10 cellular contexts compared by ENCODE assay signal in the genomic region with DNA sequence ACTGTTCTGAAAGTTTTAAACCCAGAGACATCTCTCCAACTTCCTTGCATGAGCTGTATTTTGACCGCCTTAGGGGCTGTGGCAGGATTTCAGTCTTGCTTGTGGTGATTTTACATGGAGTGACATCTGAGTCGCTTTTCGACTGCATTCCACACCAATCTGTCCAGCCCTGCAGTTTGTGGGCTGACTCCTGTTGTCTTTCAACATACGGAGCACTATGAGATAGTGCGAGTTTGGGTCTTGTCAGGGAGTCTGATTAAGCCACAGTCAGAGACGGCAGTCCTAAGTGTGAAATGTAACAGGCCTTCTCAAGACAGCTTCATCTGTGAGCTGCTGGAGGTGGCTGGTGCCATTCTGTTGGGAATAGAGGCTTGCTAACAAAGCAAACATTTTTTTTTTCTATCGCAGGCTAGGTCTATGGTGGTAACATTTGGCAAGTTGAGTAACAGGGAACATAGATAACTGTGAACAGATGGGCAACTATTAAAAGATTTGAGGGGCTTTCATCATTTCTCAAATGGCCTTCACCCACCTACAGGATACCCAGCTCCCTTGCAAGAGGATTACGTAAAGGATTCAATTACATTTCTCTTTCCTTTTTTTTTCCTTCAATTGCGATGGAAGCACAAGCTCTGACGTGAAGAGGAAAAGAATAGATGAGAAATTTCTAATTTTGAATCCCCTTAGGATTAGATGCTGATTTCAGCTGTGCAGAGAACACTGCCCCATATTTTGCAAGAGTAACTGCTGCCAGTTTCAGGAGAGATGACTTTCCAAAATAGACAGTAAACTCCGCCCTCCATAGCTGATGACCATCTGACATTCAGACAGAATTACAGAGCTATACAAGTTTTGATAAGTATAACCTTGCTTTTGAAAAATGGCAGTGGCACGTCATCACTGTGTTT. TPM values are rescaled to one million over a fixed set of nuclear protein-coding genes. Genes with fewer than 3 reads are reported as not detected.
A peak's percentile ranks its signal among the peaks of the same experiment; 100 is the strongest.
DNase-seq lines count a peak whose midpoint lies in the region; ATAC-seq lines count a peak whose summit lies in the region.
"Had no signal": no experiment of that assay in that cellular context is flagged by ENCODE, and none has a peak within 500 bp of the region (broad histone marks: within the 10 kb centered on the region; RNA-seq: fewer than 3 reads in every experiment).

No MANE protein-coding gene starts in this region.

- no peaks in the 10 kb centered on the region for H3K27me3 ChIP-seq in right cardiac atrium (ENCODE audit: control insufficient read depth, insufficient read depth)

- peak; percentile 64 for DNase-seq in HT1080 (ENCODE audit: low read depth)
- DNase-seq in amniotic stem cell (lab: John Stamatoyannopoulos, UW), result peak; percentile 53
- DNase-seq in right cardiac atrium, result peak in 1 of 3 donors; percentile 35
- DNase-seq in superior temporal gyrus (ENCODE audit: extremely low spot score), result peak; percentile 70
- DNase-seq in SIG-M5 treated with dmso at 0.1 percent for 504 hours (lab: John Stamatoyannopoulos, UW; ENCODE audit: unreplicated experiment), result no peak
- DNase-seq in activated CD4-positive, alpha-beta T cell treated with anti-CD3 and anti-CD28 coated beads, Interleukin-2, amount 50 U/mL, for 4 hours, result no peak
- DNase-seq: cortex of kidney, nucleus accumbens had no signal

- intact Hi-C loops in right cardiac atrium (cut with DNase I), result no loop called here

- no peaks in the 10 kb centered on the region for H3K9me3 ChIP-seq in right cardiac atrium (ENCODE audit: control insufficient read depth, low read length)

- 27% methylated on average over 12 of the region's 12 CpGs for WGBS in right cardiac atrium

- no peak overlapping the region for H3K4me3 ChIP-seq in right cardiac atrium (ENCODE audit: low read length)

- ATAC-seq in right cardiac atrium, result peak; percentile 71 to 82
- no peak for ATAC-seq in HG03175 (IDR thresholded peaks at IDR 0.05; ENCODE audit: unreplicated experiment)
- ATAC-seq in HG03025 (IDR thresholded peaks at IDR 0.05; ENCODE audit: low FRiP score, unreplicated experiment), result no peak

- H3K4me1 ChIP-seq in right cardiac atrium (ENCODE audit: control insufficient read depth, insufficient read depth, low read length), result peaks cover 2% of the 10 kb centered on the region

- H3K27ac ChIP-seq in right cardiac atrium (ENCODE audit: low read length), result peak overlapping the region; percentile 93

RNA-seq across cellular contexts. Expression of gene CAP2, which starts 25.1 kb away (rescaled TPM):
- total RNA-seq in HT1080 (2014; rRNA removed; shearing (Covaris generic)), result 8.2 and 8.4 TPM in 2 replicates
- 14.3 and 18.6 TPM in 2 replicates for polyA plus RNA-seq in HT1080 (2015; cell fraction: cytosol; rRNA removed)
- 17.6 and 18.1 TPM in 2 replicates for polyA plus RNA-seq in HT1080 (2015; cell fraction: nucleus; rRNA removed)
- total RNA-seq in right cardiac atrium, result 100 to 1,000 TPM in 3 of 4 donors, 10 to 100 TPM in 1; 90.7 to 127 (median 111) TPM
- polyA plus RNA-seq in right cardiac atrium, result 66.1 TPM

Comparison
In these comparisons a context has a peak if more than half of its experiments do, and no peak if none do; other contexts are left out.
1. DNase-seq: peak in HT1080 (single experiment), amniotic stem cell (single experiment) and superior temporal gyrus (single experiment); none in SIG-M5 treated with dmso at 0.1 percent for 504 hours (single experiment) and activated CD4-positive, alpha-beta T cell treated with anti-CD3 and anti-CD28 coated beads, Interleukin-2, amount 50 U/mL, for 4 hours (0 of 2).
2. ATAC-seq: peak in right cardiac atrium (2 of 2); none in HG03175 (single experiment) and HG03025 (single experiment).